ENCODE assay signal across 1 cellular context in genomic region chr1:207318072-207318619, GRCh38.
TF ChIP-seq lines count a peak whose summit lies in the region.

No MANE protein-coding gene starts in this region.

TF ChIP-seq in HepG2, 621 proteins besides CTCF, POLR2A, EP300 and RAD21:
- no peak for TF ChIP-seq ZNF879 (CRISPR knock-in tag; IDR thresholded peaks at IDR 0.05)
- TF ChIP-seq, protein P1, sequence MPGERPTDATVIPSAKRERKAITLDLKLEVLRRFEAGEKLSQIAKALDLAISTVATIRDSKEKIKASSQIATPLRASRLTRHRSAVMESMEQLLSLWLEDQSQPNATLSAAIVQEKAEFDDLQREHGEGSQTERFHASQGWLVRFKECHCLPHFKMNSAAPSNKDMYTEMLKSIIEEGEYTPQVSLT (CRISPR knock-in tag; IDR thresholded peaks at IDR 0.05; ENCODE audit: borderline replicate concordance, low read depth) = no peak
- TF ChIP-seq, protein P2, sequence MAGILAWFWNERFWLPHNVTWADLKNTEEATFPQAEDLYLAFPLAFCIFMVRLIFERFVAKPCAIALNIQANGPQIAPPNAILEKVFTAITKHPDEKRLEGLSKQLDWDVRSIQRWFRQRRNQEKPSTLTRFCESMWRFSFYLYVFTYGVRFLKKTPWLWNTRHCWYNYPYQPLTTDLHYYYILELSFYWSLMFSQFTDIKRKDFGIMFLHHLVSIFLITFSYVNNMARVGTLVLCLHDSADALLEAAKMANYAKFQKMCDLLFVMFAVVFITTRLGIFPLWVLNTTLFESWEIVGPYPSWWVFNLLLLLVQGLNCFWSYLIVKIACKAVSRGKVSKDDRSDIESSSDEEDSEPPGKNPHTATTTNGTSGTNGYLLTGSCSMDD (CRISPR knock-in tag; IDR thresholded peaks at IDR 0.05) = no peak
